Comparison of ENCODE assay signal across 8 cellular contexts in genomic region chr11:118488480-118489109, GRCh38. TPM values are rescaled to one million over a fixed set of nuclear protein-coding genes. Genes with fewer than 3 reads are reported as not detected.
DNase-seq lines count a peak whose midpoint lies in the region; ATAC-seq, FAIRE-seq and TF ChIP-seq lines count a peak whose summit lies in the region.

No MANE protein-coding gene starts in this region.

- H3K27ac Mint-ChIP-seq in activated naive CD4-positive, alpha-beta T cell treated with anti-CD3 and anti-CD28 coated beads, Interleukin-2, amount 50 U/mL, for 72 hours, result peak overlapping the region in 1 of 2 donors; percentile 25
- H3K27ac Mint-ChIP-seq in glutamatergic neuron (ENCODE audit: unreplicated experiment), result no peak overlapping the region

- no peaks in the 10 kb centered on the region for H3K27me3 Mint-ChIP-seq in glutamatergic neuron (ENCODE audit: unreplicated experiment)

- FAIRE-seq in G401.6 (lab: Jason Lieb, UNC), result peak; percentile 97

- peaks cover 0 to 7% of the 10 kb centered on the region in 2 donors for H3K36me3 Mint-ChIP-seq in activated naive CD4-positive, alpha-beta T cell treated with anti-CD3 and anti-CD28 coated beads, Interleukin-2, amount 50 U/mL, for 72 hours
- no peaks in the 10 kb centered on the region for H3K36me3 Mint-ChIP-seq in glutamatergic neuron (ENCODE audit: unreplicated experiment)

- DNase-seq in NCI-H1092 treated with DMSO at 0.1 percent for 48 hours (lab: John Stamatoyannopoulos, UW), result peak; percentile 81
- peak; percentile 59 for DNase-seq in SKM-1 treated with dmso at 0.1 percent for 144 hours (lab: John Stamatoyannopoulos, UW; ENCODE audit: unreplicated experiment)
- DNase-seq in activated naive CD4-positive, alpha-beta T cell treated with anti-CD3 and anti-CD28 coated beads, Interleukin-2, amount 50 U/mL, for 72 hours (ENCODE audit: low spot score in 2 of 2), result peak; percentile 73 to 80
- DNase-seq in glutamatergic neuron, result peak; percentile 75
- DNase-seq in pulmonary artery endothelial cell (ENCODE audit: low read depth, low spot score), result peak; percentile 58

- no peaks in the 10 kb centered on the region for H3K9me3 Mint-ChIP-seq in activated naive CD4-positive, alpha-beta T cell treated with anti-CD3 and anti-CD28 coated beads, Interleukin-2, amount 50 U/mL, for 72 hours
- H3K9me3 Mint-ChIP-seq in glutamatergic neuron (ENCODE audit: unreplicated experiment), result no peaks in the 10 kb centered on the region

- no peak overlapping the region for H3K4me3 Mint-ChIP-seq in glutamatergic neuron (ENCODE audit: unreplicated experiment)

- ATAC-seq in activated naive CD4-positive, alpha-beta T cell treated with anti-CD3 and anti-CD28 coated beads, Interleukin-2, amount 50 U/mL, for 72 hours, result peak; percentile 63 to 66
- ATAC-seq in HG03571 (IDR thresholded peaks at IDR 0.05; ENCODE audit: unreplicated experiment) (no peak), GM21423 (IDR thresholded peaks at IDR 0.05; ENCODE audit: unreplicated experiment) (no peak)

- TF ChIP-seq CTCF in glutamatergic neuron (IDR thresholded peaks at IDR 0.05; ENCODE audit: partially characterized antibody, unreplicated experiment), result peak; percentile 80

- H3K4me1 Mint-ChIP-seq in glutamatergic neuron (ENCODE audit: low read depth, unreplicated experiment), result no peaks in the 10 kb centered on the region

RNA-seq across cellular contexts. Expression of gene TTC36, which starts 38.7 kb away (rescaled TPM):
- under 1 TPM; 0.52 to 0.93 TPM for total RNA-seq in activated naive CD4-positive, alpha-beta T cell treated with anti-CD3 and anti-CD28 coated beads, Interleukin-2, amount 50 U/mL, for 72 hours
- 1.9 TPM for total RNA-seq in glutamatergic neuron (ENCODE audit: unreplicated experiment)
- 0.40 and 1.3 TPM in 2 replicates for total RNA-seq in pulmonary artery endothelial cell

RNA-seq across cellular contexts. Expression of gene TMEM25, which starts 42.4 kb away (rescaled TPM):
- total RNA-seq in activated naive CD4-positive, alpha-beta T cell treated with anti-CD3 and anti-CD28 coated beads, Interleukin-2, amount 50 U/mL, for 72 hours, result 10 to 100 TPM in 1 of 2 donors, 1 to 10 TPM in 1; 9.4 to 20.5 TPM
- total RNA-seq in glutamatergic neuron (ENCODE audit: unreplicated experiment), result 76.8 TPM
- total RNA-seq in pulmonary artery endothelial cell, result 17.7 and 18.7 TPM in 2 replicates

RNA-seq across cellular contexts. Expression of gene KMT2A, which starts 52.3 kb away (rescaled TPM):
- 10 to 100 TPM; 71.4 to 99.3 TPM for total RNA-seq in activated naive CD4-positive, alpha-beta T cell treated with anti-CD3 and anti-CD28 coated beads, Interleukin-2, amount 50 U/mL, for 72 hours
- total RNA-seq in glutamatergic neuron (ENCODE audit: unreplicated experiment) (132 TPM), pulmonary artery endothelial cell (20.0 and 29.7 TPM in 2 replicates)

Comparison
In these comparisons a context has a peak if more than half of its experiments do, and no peak if none do; other contexts are left out.
1. ATAC-seq: peak in activated naive CD4-positive, alpha-beta T cell treated with anti-CD3 and anti-CD28 coated beads, Interleukin-2, amount 50 U/mL, for 72 hours (2 of 2); none in HG03571 (single experiment) and GM21423 (single experiment).
2. Peak in every context shown above with its lines, with median percentiles within 50 percentile points of each other: DNase-seq.